Comparison of ENCODE assay signal across 19 cellular contexts in genomic region chr14:94594441-94594840, GRCh38. TPM values are rescaled to one million over a fixed set of nuclear protein-coding genes. Genes with fewer than 3 reads are reported as not detected.
DNase-seq lines count a peak whose midpoint lies in the region; ATAC-seq, FAIRE-seq and TF ChIP-seq lines count a peak whose summit lies in the region.
"Had no signal": no experiment of that assay in that cellular context is flagged by ENCODE, and none has a peak within 500 bp of the region (broad histone marks: within the 10 kb centered on the region; RNA-seq: fewer than 3 reads in every experiment).

No MANE protein-coding gene starts in this region.

- TF ChIP-seq CTCF in Caco-2 (IDR thresholded peaks at IDR 0.05; ENCODE audit: insufficient read depth in 1 of 2, low read depth in 1 of 2, low read length in 1 of 2, severe bottlenecking in 1 of 2, unreplicated experiment in 1 of 2) (no peak), astrocyte (IDR thresholded peaks at IDR 0.05; ENCODE audit: insufficient read depth, low read depth, low read length) (no peak)

- H3K4me3 Mint-ChIP-seq in Caco-2 (ENCODE audit: unreplicated experiment) = no peak overlapping the region
- H3K4me3 Mint-ChIP-seq in astrocyte (ENCODE audit: unreplicated experiment) = peak overlapping the region; percentile 35
- H3K4me3 Mint-ChIP-seq: CD14-positive monocyte; CD8-positive, alpha-beta T cell; HFFc6 had no signal

- FAIRE-seq in astrocyte (lab: Jason Lieb, UNC) = no peak
- FAIRE-seq: GM12878, K562 had no signal

- H2AFZ ChIP-seq in astrocyte (ENCODE audit: low read depth, low read length) = no peak overlapping the region
- no peak overlapping the region for H2AFZ ChIP-seq in neuronal stem cell (ENCODE audit: low read length)

- H3K27ac ChIP-seq in astrocyte (ENCODE audit: low read depth, low read length) = no peak overlapping the region
- H3K27ac ChIP-seq in neuronal stem cell (replicated peaks; ENCODE audit: low read length) = no peak overlapping the region
- H3K27ac ChIP-seq: HL-60 had no signal

- DNase-seq in Caco-2 (no peak), astrocyte (ENCODE audit: low read depth) (no peak), left lobe of liver (ENCODE audit: low spot score) (peak; percentile 45), neuronal stem cell (ENCODE audit: low spot score) (no peak), NCI-H187 (lab: John Stamatoyannopoulos, UW) (no peak)
- DNase-seq: CD8-positive, alpha-beta T cell; DMS79; HCEC 1CT; HFFc6 had no signal

- H3K4me1 Mint-ChIP-seq in Caco-2 (ENCODE audit: low read depth, unreplicated experiment) (peaks cover 27% of the 10 kb centered on the region), astrocyte (ENCODE audit: low read depth, unreplicated experiment) (peaks cover 11% of the 10 kb centered on the region)
- H3K4me1 Mint-ChIP-seq: CD14-positive monocyte had no signal

- CTCF ChIA-PET in Caco-2 (lab: Charles Lee) = no interaction called here

- H4K20me1 ChIP-seq in astrocyte (ENCODE audit: insufficient read depth, low read length) = no peaks in the 10 kb centered on the region

- H3K4me3 ChIP-seq in Caco-2 (ENCODE audit: low read depth, low read length) (no peak overlapping the region), astrocyte (ENCODE audit: insufficient read depth, low read depth, low read length) (no peak overlapping the region), neuronal stem cell (ENCODE audit: low read length in 2 of 2) (no peak overlapping the region)
- H3K4me3 ChIP-seq: GM12878, K562 had no signal

- no TSS peak for BruUV-seq in Caco-2 (replicated peaks; lab: Mats Ljungman, UMichigan)

- POLR2A ChIA-PET in Caco-2 (lab: Charles Lee) = no interaction called here

- peak; percentile 15 for ATAC-seq in left lobe of liver
- no peak for ATAC-seq in GM18870 (IDR thresholded peaks at IDR 0.05; ENCODE audit: unreplicated experiment)
- no peak for ATAC-seq in GM19452 (IDR thresholded peaks at IDR 0.05; ENCODE audit: unreplicated experiment)
- ATAC-seq: CD8-positive, alpha-beta T cell; GM12878; K562 had no signal

- H3K27me3 Mint-ChIP-seq in Caco-2 (ENCODE audit: insufficient read depth, unreplicated experiment) (no peaks in the 10 kb centered on the region), astrocyte (ENCODE audit: low read depth, unreplicated experiment) (peaks cover 25% of the 10 kb centered on the region)

- no peak overlapping the region for H2BK15ac ChIP-seq in neuronal stem cell (ENCODE audit: low read length)

- no CpG with 5 or more reads among the region's 7 CpGs for WGBS in neuronal stem cell (ENCODE audit: extremely low coverage in 2 of 2, insufficient read length in 2 of 2, insufficient replicate concordance in 1 of 2), 2 donors

- H3K14ac ChIP-seq in neuronal stem cell (ENCODE audit: low read length) = peak overlapping the region; percentile 39

- H3K27me3 ChIP-seq in Caco-2 (replicated peaks; ENCODE audit: control insufficient read depth, insufficient read depth, low read length) (no peaks in the 10 kb centered on the region), astrocyte (ENCODE audit: insufficient read depth, low read length) (no peaks in the 10 kb centered on the region), neuronal stem cell (ENCODE audit: control insufficient read depth in 3 of 3, insufficient read depth in 3 of 3, low read depth in 1 of 3, low read length in 3 of 3) (no peaks in the 10 kb centered on the region)

- H3K4me1 ChIP-seq in Caco-2 (peaks cover 30% of the 10 kb centered on the region), astrocyte (ENCODE audit: insufficient read depth, low read length) (peaks cover 11% of the 10 kb centered on the region), neuronal stem cell (ENCODE audit: control insufficient read depth in 2 of 2, insufficient read depth in 1 of 2, low read depth in 1 of 2, low read length in 2 of 2) (peaks cover 0 to 4% of the 10 kb centered on the region in 2 donors)

- H3K23ac ChIP-seq in neuronal stem cell (ENCODE audit: low read depth, low read length, poor library complexity) = no peak overlapping the region

- H2BK12ac ChIP-seq in neuronal stem cell (ENCODE audit: low read length) = no peak overlapping the region

- H3K9me3 Mint-ChIP-seq in Caco-2 (ENCODE audit: unreplicated experiment) = peaks cover 12% of the 10 kb centered on the region
- H3K9me3 Mint-ChIP-seq in astrocyte (ENCODE audit: unreplicated experiment) = peaks cover 5% of the 10 kb centered on the region
- H3K9me3 Mint-ChIP-seq: CD8-positive, alpha-beta T cell had no signal

- intact Hi-C loops in Caco-2 (cut with micrococcal nuclease; ENCODE audit: unreplicated experiment) = loop anchor here (2.0 kb wide), 1 partner anchor 22 kb away; no protein-coding TSS in a partner anchor

- no peak overlapping the region for H3K4ac ChIP-seq in neuronal stem cell (ENCODE audit: low read length)

- H4K8ac ChIP-seq in neuronal stem cell (ENCODE audit: low read depth, low read length) = no peak overlapping the region

- no peaks in the 10 kb centered on the region for H3K36me3 ChIP-seq in Caco-2 (ENCODE audit: control insufficient read depth, insufficient read depth, low read length)
- no peaks in the 10 kb centered on the region for H3K36me3 ChIP-seq in astrocyte (ENCODE audit: insufficient read depth, low read length)
- no peaks in the 10 kb centered on the region for H3K36me3 ChIP-seq in neuronal stem cell (replicated peaks in 1 of 2; ENCODE audit: control insufficient read depth in 2 of 2, insufficient read depth in 2 of 2, low read length in 2 of 2)

- no peak overlapping the region for H3K18ac ChIP-seq in neuronal stem cell (ENCODE audit: low read length)

- no peak overlapping the region for H4K91ac ChIP-seq in neuronal stem cell (ENCODE audit: low read depth, low read length, poor library complexity)

- H3K9ac ChIP-seq in astrocyte (ENCODE audit: low read length) (no peak overlapping the region), neuronal stem cell (ENCODE audit: low read depth, low read length, poor library complexity) (no peak overlapping the region)

- H3K79me2 ChIP-seq in astrocyte (ENCODE audit: insufficient read depth, low read length) = no peaks in the 10 kb centered on the region

- H3K27ac Mint-ChIP-seq in Caco-2 (ENCODE audit: unreplicated experiment) (peak overlapping the region; percentile 36), astrocyte (ENCODE audit: unreplicated experiment) (no peak overlapping the region)
- H3K27ac Mint-ChIP-seq: CD8-positive, alpha-beta T cell; HFFc6 had no signal

- no peak overlapping the region for H2BK120ac ChIP-seq in neuronal stem cell (ENCODE audit: low read depth, low read length)

- peak overlapping the region; percentile 26 for H2AK5ac ChIP-seq in neuronal stem cell (ENCODE audit: low read depth, low read length)

- no peaks in the 10 kb centered on the region for H3K9me3 ChIP-seq in Caco-2
- H3K9me3 ChIP-seq in astrocyte (ENCODE audit: insufficient read depth, low read depth, low read length) = no peaks in the 10 kb centered on the region
- no peaks in the 10 kb centered on the region for H3K9me3 ChIP-seq in neuronal stem cell (replicated peaks in 1 of 2; ENCODE audit: control insufficient read depth in 2 of 2, insufficient read depth in 1 of 2, low read depth in 1 of 2, low read length in 2 of 2)

- no peaks in the 10 kb centered on the region for H3K79me1 ChIP-seq in neuronal stem cell (ENCODE audit: low read depth, low read length)

- H3K36me3 Mint-ChIP-seq in Caco-2 (ENCODE audit: insufficient read depth, unreplicated experiment) = peaks cover 5% of the 10 kb centered on the region
- no peaks in the 10 kb centered on the region for H3K36me3 Mint-ChIP-seq in astrocyte (ENCODE audit: low read depth, unreplicated experiment)
- H3K36me3 Mint-ChIP-seq: CD14-positive monocyte; CD8-positive, alpha-beta T cell had no signal

- H3K4me2 ChIP-seq in astrocyte (ENCODE audit: low read length) (no peak overlapping the region), neuronal stem cell (ENCODE audit: insufficient read depth, low read length, poor library complexity, severe bottlenecking) (no peak overlapping the region)

- no peak overlapping the region for H2BK5ac ChIP-seq in neuronal stem cell (ENCODE audit: low read length)

RNA-seq across cellular contexts. Expression of gene SERPINA5, which starts 13.2 kb away (rescaled TPM):
- total RNA-seq in Caco-2 (2022) = 2.2 and 2.6 TPM in 2 replicates
- 0.23 and 0.36 TPM in 2 replicates for total RNA-seq in astrocyte
- 216 TPM for total RNA-seq in left lobe of liver
- polyA plus RNA-seq in neuronal stem cell (2013, experiment 1 of 2) = 2.4 TPM
- polyA plus RNA-seq in neuronal stem cell (2013, experiment 2 of 2) = 2.5 TPM
- total RNA-seq: A673; CD8-positive, alpha-beta T cell; G401; HFFc6 had no signal
- polyA plus RNA-seq: CD14-positive monocyte, GM12878, K562 had no signal

RNA-seq across cellular contexts. Expression of gene SERPINA3, which starts 17.8 kb away (rescaled TPM):
- 1.3 and 2.3 TPM in 2 replicates for total RNA-seq in Caco-2 (2022)
- total RNA-seq in astrocyte = 1.3 and 2.9 TPM in 2 replicates
- total RNA-seq in left lobe of liver = 7,311 TPM
- polyA plus RNA-seq in neuronal stem cell (2013, experiment 1 of 2) = 0.04 TPM
- 0.04 TPM for polyA plus RNA-seq in neuronal stem cell (2013, experiment 2 of 2)
- total RNA-seq: CD8-positive, alpha-beta T cell; G401; HFFc6 had no signal
- polyA plus RNA-seq: CD14-positive monocyte, GM12878, K562 had no signal

RNA-seq across cellular contexts. Expression of gene SERPINA4, which starts 33.2 kb away (rescaled TPM):
- total RNA-seq in Caco-2 (2022) (5.5 and 6.3 TPM in 2 replicates), astrocyte (not detected in 2 replicates), left lobe of liver (186 TPM)
- polyA plus RNA-seq in neuronal stem cell (2013, experiment 1 of 2) = not detected
- polyA plus RNA-seq in neuronal stem cell (2013, experiment 2 of 2) = not detected
- total RNA-seq: A673; CD8-positive, alpha-beta T cell; G401; H4; HFFc6; K562 had no signal
- polyA plus RNA-seq: BJ, CD14-positive monocyte, GM12878, K562 had no signal

Comparison
In these comparisons a context has a peak if more than half of its experiments do, and no peak if none do; other contexts are left out.
1. RNA of gene SERPINA5, which starts 13.2 kb away (total RNA-seq): 216 TPM in left lobe of liver (single experiment); 2.2 to 2.6 TPM in Caco-2 and 0.23 to 0.36 TPM in astrocyte; every median in the first group is over 10 times any median in the second.
2. RNA of gene SERPINA3, which starts 17.8 kb away (total RNA-seq): 7,311 TPM in left lobe of liver (single experiment); 1.3 to 2.3 TPM in Caco-2 and 1.3 to 2.9 TPM in astrocyte; every median in the first group is over 1,000 times any median in the second.
3. RNA of gene SERPINA4, which starts 33.2 kb away (total RNA-seq): 186 TPM in left lobe of liver (single experiment); 5.5 to 6.3 TPM in Caco-2 and not detected in astrocyte; every median in the first group is over 10 times any median in the second.